Comparison of ENCODE assay signal across 13 cellular contexts in the genomic region with DNA sequence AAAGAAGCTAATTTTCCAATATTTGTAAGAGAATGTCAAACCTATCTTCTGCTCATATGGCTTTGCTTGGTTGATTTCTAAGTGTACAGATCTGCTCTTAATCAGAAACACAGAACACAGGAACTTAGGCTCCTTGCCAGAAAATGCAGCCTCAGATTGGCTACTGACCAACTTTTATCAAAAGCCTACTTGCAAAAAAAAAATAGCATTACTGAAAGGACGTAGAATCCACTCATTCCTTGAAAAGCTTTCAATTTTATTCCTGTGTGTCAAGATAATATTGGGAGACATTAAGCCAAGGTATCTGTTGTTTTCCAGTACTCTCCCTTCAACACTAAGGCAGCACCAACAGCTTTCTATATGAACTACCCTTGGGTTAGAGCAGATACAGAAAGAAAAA.
DNase-seq lines count a peak whose midpoint lies in the region; ATAC-seq lines count a peak whose summit lies in the region.
"Had no signal": no experiment of that assay in that cellular context is flagged by ENCODE, and none has a peak within 500 bp of the region (broad histone marks: within the 10 kb centered on the region; RNA-seq: fewer than 3 reads in every experiment).

No MANE protein-coding gene starts in this region.

- ATAC-seq in left lobe of liver (no peak), GM19463 (IDR thresholded peaks at IDR 0.05; ENCODE audit: unreplicated experiment) (no peak)
- ATAC-seq: activated CD4-positive, alpha-beta T cell treated with anti-CD3 and anti-CD28 coated beads for 36 hours; esophagus mucosa; stimulated activated naive CD8-positive, alpha-beta T cell treated with anti-CD3 and anti-CD28 coated beads, Interleukin-15, Interleukin-2, amounts not matched to agents 100 U/mL and 50 U/mL, for 24 hours had no signal

- intact Hi-C loops in head of caudate nucleus (cut with DNase I): no loop called here

- DNase-seq in GM04503 (ENCODE audit: low read depth) (peak; percentile 3), NCI-H226 (peak; percentile 7), dermis microvascular lymphatic vessel endothelial cell (ENCODE audit: low read depth in 2 of 2) (peak; percentile 16 to 60), non-pigmented ciliary epithelial cell (ENCODE audit: low read depth) (peak; percentile 66), left lobe of liver (ENCODE audit: low spot score) (no peak), NCI-H524 (lab: John Stamatoyannopoulos, UW) (no peak), head of caudate nucleus (no peak)
- DNase-seq: activated CD4-positive, alpha-beta T cell treated with anti-CD3 and anti-CD28 coated beads for 36 hours; DND-41; NCI-H1417 treated with DMSO at 0.1 percent for 48 hours; stimulated activated naive CD8-positive, alpha-beta T cell treated with anti-CD3 and anti-CD28 coated beads, Interleukin-15, Interleukin-2, amounts not matched to agents 100 U/mL and 50 U/mL, for 24 hours had no signal

Comparison
In these comparisons a context has a peak if more than half of its experiments do, and no peak if none do; other contexts are left out.
1. DNase-seq: peak in GM04503 (single experiment), NCI-H226 (single experiment), dermis microvascular lymphatic vessel endothelial cell (2 of 2) and non-pigmented ciliary epithelial cell (single experiment); none in left lobe of liver (single experiment), NCI-H524 (0 of 2) and head of caudate nucleus (0 of 42).